Comparison of ENCODE assay signal across 5 cellular contexts in the genomic region with DNA sequence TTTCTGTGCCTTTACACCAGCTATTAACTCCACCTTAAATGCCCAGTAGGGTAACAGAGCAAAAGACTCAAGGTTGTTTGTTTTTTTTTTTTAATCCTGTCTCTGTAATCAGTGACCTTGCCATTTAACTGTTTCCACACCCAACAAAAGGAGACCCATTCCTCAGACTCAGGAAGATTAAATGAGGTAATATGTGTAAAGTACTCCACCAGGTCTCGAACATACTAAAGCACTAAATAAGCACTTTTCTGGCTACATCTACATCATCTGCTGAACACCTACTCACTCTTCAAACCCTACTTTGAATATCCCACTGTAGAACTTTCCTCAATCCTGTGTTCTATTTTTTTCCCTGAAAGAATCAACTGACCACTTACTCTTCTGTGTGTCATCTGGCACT.
"Had no signal": no experiment of that assay in that cellular context is flagged by ENCODE, and none has a peak within 500 bp of the region (broad histone marks: within the 10 kb centered on the region; RNA-seq: fewer than 3 reads in every experiment).

No MANE protein-coding gene starts in this region.

- H2AFZ ChIP-seq: GM23248 had no signal

- H3K9ac ChIP-seq: GM23248 had no signal

- H3K36me3 ChIP-seq: HAP-1 had no signal

- DNase-seq: GM23248, GOT3, H7, KG1 had no signal

- H3K9me3 ChIP-seq: HAP-1 had no signal

- H3K27ac ChIP-seq: GM23248 had no signal

- H3K4me3 ChIP-seq: GM23248, HAP-1 had no signal
